1 cellular context compared by ENCODE assay signal in genomic region chr1:31815752-31816484, GRCh38.
TF ChIP-seq lines count a peak whose summit lies in the region.

TSS of gene SPOCD1 (minus strand) at chr1:31816022. CDS start at chr1:31815333, 689 bp downstream.

TF ChIP-seq in HepG2, 621 proteins besides CTCF, POLR2A, EP300 and RAD21 (continued from another document and continues in another):
- TF ChIP-seq ZNF710 (CRISPR knock-in tag; IDR thresholded peaks at IDR 0.05; ENCODE audit: borderline replicate concordance), result no peak
- no peak for TF ChIP-seq TEF (CRISPR knock-in tag; IDR thresholded peaks at IDR 0.05)
- no peak for TF ChIP-seq ATF5 (CRISPR knock-in tag; IDR thresholded peaks at IDR 0.05; ENCODE audit: low read depth)
- no peak for TF ChIP-seq MLXIP (CRISPR knock-in tag; IDR thresholded peaks at IDR 0.05; ENCODE audit: borderline replicate concordance)
- TF ChIP-seq ZSCAN21 (CRISPR knock-in tag; IDR thresholded peaks at IDR 0.05; ENCODE audit: borderline replicate concordance), result no peak
- no peak for TF ChIP-seq PRPF4 (IDR thresholded peaks at IDR 0.05; ENCODE audit: low read depth, low read length, poor library complexity, severe bottlenecking)
- no peak for TF ChIP-seq ZNF800 (CRISPR knock-in tag; IDR thresholded peaks at IDR 0.05)
- TF ChIP-seq DNMT1 (CRISPR knock-in tag; IDR thresholded peaks at IDR 0.05), result no peak
- TF ChIP-seq NFKB2 (CRISPR knock-in tag; IDR thresholded peaks at IDR 0.05; ENCODE audit: borderline replicate concordance), result no peak
- no peak for TF ChIP-seq CSRNP1 (CRISPR knock-in tag; IDR thresholded peaks at IDR 0.05)
- TF ChIP-seq DZIP1 (CRISPR knock-in tag; IDR thresholded peaks at IDR 0.05), result no peak
- no peak for TF ChIP-seq STAT6 (CRISPR knock-in tag; IDR thresholded peaks at IDR 0.05; ENCODE audit: borderline replicate concordance)
- TF ChIP-seq GATAD1 (CRISPR knock-in tag; IDR thresholded peaks at IDR 0.05), result peak; percentile 62; the same call in 1 of the 2 replicates
- TF ChIP-seq AGO2 (optimal IDR thresholded peaks at IDR 0.05; ENCODE audit: low read depth, low read length), result no peak
- no peak for TF ChIP-seq SYNCRIP (IDR thresholded peaks at IDR 0.05; ENCODE audit: insufficient read depth, low read depth, low read length)
- TF ChIP-seq SP5 (CRISPR knock-in tag; IDR thresholded peaks at IDR 0.05; ENCODE audit: borderline replicate concordance, low read depth), result peak; percentile 80
- TF ChIP-seq ZNF317 (CRISPR knock-in tag; IDR thresholded peaks at IDR 0.05), result no peak
- no peak for TF ChIP-seq ASH2L (IDR thresholded peaks at IDR 0.05; ENCODE audit: insufficient read length, low read depth, low read length)
- peak; percentile 48; the same call in 1 of the 2 replicates for TF ChIP-seq ZNF879 (CRISPR knock-in tag; IDR thresholded peaks at IDR 0.05)
- no peak for TF ChIP-seq ZNF232 (CRISPR knock-in tag; IDR thresholded peaks at IDR 0.05; ENCODE audit: borderline replicate concordance)
- TF ChIP-seq ZNF510 (CRISPR knock-in tag; IDR thresholded peaks at IDR 0.05; ENCODE audit: low read depth), result no peak
- TF ChIP-seq ZNF550 (CRISPR knock-in tag; IDR thresholded peaks at IDR 0.05; ENCODE audit: borderline replicate concordance), result no peak
- TF ChIP-seq SALL1 (CRISPR knock-in tag; IDR thresholded peaks at IDR 0.05), result peak; percentile 70
- no peak for TF ChIP-seq ATF6 (CRISPR knock-in tag; conservative IDR thresholded peaks at IDR 0.05)
- TF ChIP-seq ATAD3A (CRISPR knock-in tag; IDR thresholded peaks at IDR 0.05), result no peak
- no peak for TF ChIP-seq ZNF552 (CRISPR knock-in tag; IDR thresholded peaks at IDR 0.05; ENCODE audit: borderline replicate concordance)
- no peak for TF ChIP-seq ZSCAN30 (CRISPR knock-in tag; IDR thresholded peaks at IDR 0.05)
- peak; percentile 70 for TF ChIP-seq GATAD2A (CRISPR knock-in tag; IDR thresholded peaks at IDR 0.05)
- peak; percentile 42; the same call in 1 of the 2 replicates for TF ChIP-seq ARID4A (CRISPR knock-in tag; IDR thresholded peaks at IDR 0.05; ENCODE audit: borderline replicate concordance)
- no peak for TF ChIP-seq NAIF1 (CRISPR knock-in tag; IDR thresholded peaks at IDR 0.05; ENCODE audit: borderline replicate concordance)
- no peak for TF ChIP-seq U2AF2 (IDR thresholded peaks at IDR 0.05; ENCODE audit: low read depth, low read length)
- peak; percentile 52; the same call in 1 of the 2 replicates for TF ChIP-seq KLF11 (CRISPR knock-in tag; IDR thresholded peaks at IDR 0.05)
- TF ChIP-seq FLYWCH1 (CRISPR knock-in tag; IDR thresholded peaks at IDR 0.05), result no peak
- TF ChIP-seq CHD4 (IDR thresholded peaks at IDR 0.05; ENCODE audit: borderline replicate concordance, low read length), result peak; percentile 61; the same call in 1 of the 2 replicates
- TF ChIP-seq NFATC3 (CRISPR knock-in tag; IDR thresholded peaks at IDR 0.05), result no peak
- no peak; the same call in 1 of the 2 replicates for TF ChIP-seq ZNF207 (IDR thresholded peaks at IDR 0.05; ENCODE audit: borderline replicate concordance)
- TF ChIP-seq ZNF10 (CRISPR knock-in tag; IDR thresholded peaks at IDR 0.05; ENCODE audit: borderline replicate concordance, low read depth), result no peak
